ENCODE assay signal across 8 cellular contexts in the genomic region with DNA sequence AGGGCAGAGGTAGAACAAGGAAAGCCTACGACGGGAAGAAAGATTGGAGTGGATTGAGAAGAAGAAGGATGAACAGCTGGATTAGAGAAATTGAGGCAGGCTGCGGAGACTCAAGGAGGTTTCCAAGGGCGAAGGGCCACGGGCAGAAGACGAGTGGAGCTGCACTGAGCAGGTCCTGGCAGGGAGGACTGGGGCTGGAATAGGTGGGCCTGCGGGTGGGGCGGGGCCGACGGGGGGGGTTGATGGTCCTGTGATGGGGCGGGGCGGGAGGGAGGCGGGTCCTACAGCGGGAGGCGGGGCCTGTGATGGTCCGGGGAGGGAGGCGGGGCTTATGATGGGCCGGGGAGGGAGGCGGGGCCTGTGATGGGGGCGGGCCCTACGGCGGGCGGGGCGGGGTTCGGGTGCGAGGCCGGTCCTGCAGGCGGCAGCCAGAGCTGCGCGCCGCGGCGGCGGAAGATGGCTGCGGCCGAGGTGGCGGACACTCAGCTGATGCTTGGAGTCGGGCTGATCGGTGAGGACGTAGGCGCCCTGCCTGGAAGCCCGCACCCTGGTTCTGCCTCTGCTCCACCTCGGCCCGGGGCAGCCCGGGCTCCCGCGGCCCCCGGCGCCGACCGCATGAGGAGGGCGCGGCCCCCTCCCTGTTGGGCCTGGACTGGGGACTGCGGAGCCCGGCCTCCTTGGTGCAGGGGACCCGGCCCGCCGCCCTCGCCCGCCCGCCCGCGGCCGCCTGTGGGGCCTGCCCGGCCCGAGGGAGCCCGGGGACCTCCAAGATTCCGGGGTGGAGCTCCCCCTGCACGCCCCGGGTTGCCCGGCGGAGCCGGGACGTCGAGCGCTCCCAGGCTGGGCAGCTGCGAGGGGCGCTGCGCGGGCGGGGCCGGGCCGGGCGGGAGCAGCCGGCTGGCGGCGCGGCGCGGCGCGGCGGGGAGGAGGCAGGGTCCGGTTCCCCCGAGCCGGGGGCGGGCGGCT. TPM values are rescaled to one million over a fixed set of nuclear protein-coding genes. Genes with fewer than 3 reads are reported as not detected.
DNase-seq lines count a peak whose midpoint lies in the region; ATAC-seq and TF ChIP-seq lines count a peak whose summit lies in the region.

A gene with protein sequence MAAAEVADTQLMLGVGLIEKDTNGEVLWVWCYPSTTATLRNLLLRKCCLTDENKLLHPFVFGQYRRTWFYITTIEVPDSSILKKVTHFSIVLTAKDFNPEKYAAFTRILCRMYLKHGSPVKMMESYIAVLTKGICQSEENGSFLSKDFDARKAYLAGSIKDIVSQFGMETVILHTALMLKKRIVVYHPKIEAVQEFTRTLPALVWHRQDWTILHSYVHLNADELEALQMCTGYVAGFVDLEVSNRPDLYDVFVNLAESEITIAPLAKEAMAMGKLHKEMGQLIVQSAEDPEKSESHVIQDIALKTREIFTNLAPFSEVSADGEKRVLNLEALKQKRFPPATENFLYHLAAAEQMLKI (plus strand): TSS at position 427 of the 966 bp plus-strand sequence. CDS start 30 bp downstream, at position 457.

- no peaks in the 10 kb centered on the region for H3K27me3 ChIP-seq in left lung

- POLR2A ChIA-PET in activated CD4-positive, alpha-beta T cell treated with anti-CD3 and anti-CD28 coated beads, Interleukin-2, amount 10 ng/mL, durations not matched to agents 7 days and 5 days (lab: Charles Lee), result no interaction called here

- ATAC-seq in HG02623 (IDR thresholded peaks at IDR 0.05; ENCODE audit: unreplicated experiment) (peak; percentile 74), left lung (peak; percentile 96)

- intact Hi-C loops in dendritic cell treated with granulocyte-macrophage colony-stimulating factor and Interleukin-4, amounts not matched to agents 40 ng/mL and 50 ng/mL, for 4 days (cut with micrococcal nuclease), result loop anchor here (1.0 to 2.0 kb wide), 2 partner anchors 24 to 61 kb away; a partner anchor contains a TSS
- intact Hi-C loops in left lung (cut with DNase I), result no loop called here

- DNase-seq in NCI-H2107 (lab: John Stamatoyannopoulos, UW) (peak; percentile 7), NCI-H2107 treated with DMSO at 0.1 percent for 48 hours (lab: John Stamatoyannopoulos, UW; ENCODE audit: unreplicated experiment) (no peak), NCI-H146 treated with DMSO at 0.1 percent for 48 hours (lab: John Stamatoyannopoulos, UW; ENCODE audit: unreplicated experiment) (peak; percentile 24), left lung (peak; percentile 84 to 95)
- DNase-seq in activated CD4-positive, alpha-beta T cell treated with anti-CD3 and anti-CD28 coated beads, Interleukin-2, amount 10 ng/mL, durations not matched to agents 7 days and 5 days, result peak; percentile 71
- DNase-seq in stimulated activated CD4-positive, alpha-beta T cell treated with anti-CD3 and anti-CD28 coated beads, Interleukin-2, amount 100 ng/mL, for 24 hours, result peak; percentile 76 to 77

- no peaks in the 10 kb centered on the region for H3K9me3 Mint-ChIP-seq in activated CD4-positive, alpha-beta T cell treated with anti-CD3 and anti-CD28 coated beads, Interleukin-2, amount 10 ng/mL, durations not matched to agents 7 days and 5 days
- no peaks in the 10 kb centered on the region for H3K9me3 Mint-ChIP-seq in dendritic cell treated with granulocyte-macrophage colony-stimulating factor and Interleukin-4, amounts not matched to agents 40 ng/mL and 50 ng/mL, for 4 days

- CTCF ChIA-PET in activated CD4-positive, alpha-beta T cell treated with anti-CD3 and anti-CD28 coated beads, Interleukin-2, amount 10 ng/mL, durations not matched to agents 7 days and 5 days (lab: Charles Lee), result interaction anchor here (1.5 to 2.1 kb wide), 5 partner anchors 10 to 28 kb away, joined by 5 to 6 read pairs (median 6); a partner anchor contains a TSS

- H3K4me1 Mint-ChIP-seq in activated CD4-positive, alpha-beta T cell treated with anti-CD3 and anti-CD28 coated beads, Interleukin-2, amount 10 ng/mL, durations not matched to agents 7 days and 5 days, result peaks cover 41% of the 10 kb centered on the region
- H3K4me1 Mint-ChIP-seq in dendritic cell treated with granulocyte-macrophage colony-stimulating factor and Interleukin-4, amounts not matched to agents 40 ng/mL and 50 ng/mL, for 4 days (ENCODE audit: low read depth), result peaks cover 33% of the 10 kb centered on the region

- TF ChIP-seq CTCF in left lung (IDR thresholded peaks at IDR 0.05), result peak in 1 of 2 donors; percentile 3

- peaks cover 8% of the 10 kb centered on the region for H3K36me3 Mint-ChIP-seq in activated CD4-positive, alpha-beta T cell treated with anti-CD3 and anti-CD28 coated beads, Interleukin-2, amount 10 ng/mL, durations not matched to agents 7 days and 5 days (ENCODE audit: low read depth)
- peaks cover 14% of the 10 kb centered on the region for H3K36me3 Mint-ChIP-seq in dendritic cell treated with granulocyte-macrophage colony-stimulating factor and Interleukin-4, amounts not matched to agents 40 ng/mL and 50 ng/mL, for 4 days (ENCODE audit: low read depth)

- peaks cover 10 to 39% of the 10 kb centered on the region in 2 donors for H3K4me1 ChIP-seq in left lung

- H3K27me3 Mint-ChIP-seq in activated CD4-positive, alpha-beta T cell treated with anti-CD3 and anti-CD28 coated beads, Interleukin-2, amount 10 ng/mL, durations not matched to agents 7 days and 5 days, result peaks cover 6% of the 10 kb centered on the region
- no peaks in the 10 kb centered on the region for H3K27me3 Mint-ChIP-seq in dendritic cell treated with granulocyte-macrophage colony-stimulating factor and Interleukin-4, amounts not matched to agents 40 ng/mL and 50 ng/mL, for 4 days

- H3K27ac ChIP-seq in left lung, result peak within 1 kb of the TSS; percentile 59 to 82

- H3K4me3 ChIP-seq in left lung, result peak within 1 kb of the TSS; percentile 78 to 82

- H3K9me3 ChIP-seq in left lung, result no peaks in the 10 kb centered on the region

- peak within 1 kb of the TSS; percentile 77 for H3K4me3 Mint-ChIP-seq in activated CD4-positive, alpha-beta T cell treated with anti-CD3 and anti-CD28 coated beads, Interleukin-2, amount 10 ng/mL, durations not matched to agents 7 days and 5 days
- peak within 1 kb of the TSS; percentile 74 for H3K4me3 Mint-ChIP-seq in dendritic cell treated with granulocyte-macrophage colony-stimulating factor and Interleukin-4, amounts not matched to agents 40 ng/mL and 50 ng/mL, for 4 days

- peak within 1 kb of the TSS; percentile 78 for H3K27ac Mint-ChIP-seq in activated CD4-positive, alpha-beta T cell treated with anti-CD3 and anti-CD28 coated beads, Interleukin-2, amount 10 ng/mL, durations not matched to agents 7 days and 5 days
- H3K27ac Mint-ChIP-seq in dendritic cell treated with granulocyte-macrophage colony-stimulating factor and Interleukin-4, amounts not matched to agents 40 ng/mL and 50 ng/mL, for 4 days, result peak within 1 kb of the TSS; percentile 59

- H3K36me3 ChIP-seq in left lung, result peaks cover 0 to 12% of the 10 kb centered on the region in 2 donors

RNA-seq across cellular contexts. Expression of the gene that starts here (rescaled TPM):
- 10 to 100 TPM; 45.4 to 49.4 TPM for total RNA-seq in activated CD4-positive, alpha-beta T cell treated with anti-CD3 and anti-CD28 coated beads, Interleukin-2, amount 10 ng/mL, durations not matched to agents 7 days and 5 days
- 10 to 100 TPM; 34.2 to 37.4 TPM for total RNA-seq in left lung
